In genomic region chr2:113890253-113891235, GRCh38 we compare ENCODE assay signal across 8 cellular contexts. TPM values are rescaled to one million over a fixed set of nuclear protein-coding genes. Genes with fewer than 3 reads are reported as not detected.
A peak's percentile ranks its signal among the peaks of the same experiment; 100 is the strongest.
DNase-seq lines count a peak whose midpoint lies in the region; ATAC-seq and TF ChIP-seq lines count a peak whose summit lies in the region.

No MANE protein-coding gene starts in this region.

- no peaks in the 10 kb centered on the region for H3K36me3 ChIP-seq in endocrine pancreas (ENCODE audit: control insufficient read depth, insufficient read depth, low read length)

- H3K27ac Mint-ChIP-seq in mesothelial cell of epicardium: peak overlapping the region; percentile 100

- TF ChIP-seq CTCF in mesothelial cell of epicardium (IDR thresholded peaks at IDR 0.05; ENCODE audit: unreplicated experiment): no peak

- peak; percentile 30 for ATAC-seq in HG02973 (IDR thresholded peaks at IDR 0.05; ENCODE audit: unreplicated experiment)

- peaks cover 71% of the 10 kb centered on the region for H3K4me1 Mint-ChIP-seq in mesothelial cell of epicardium

- peak; percentile 64 for DNase-seq in NCI-H82 (lab: John Stamatoyannopoulos, UW)
- no peak for DNase-seq in NCI-H82 treated with DMSO at 0.1 percent for 48 hours (lab: John Stamatoyannopoulos, UW; ENCODE audit: unreplicated experiment)
- peak; percentile 64 for DNase-seq in NCI-H69 (lab: John Stamatoyannopoulos, UW)
- peak in 2 of 3 experiments; percentile 41 to 51 for DNase-seq in activated CD8-positive, alpha-beta memory T cell treated with anti-CD3 and anti-CD28 coated beads for 48 hours (ENCODE audit: low read depth in 2 of 3, low spot score in 2 of 3)
- peak; percentile 24 to 59 for DNase-seq in mesothelial cell of epicardium (ENCODE audit: low spot score in 2 of 2, unreplicated experiment in 2 of 2)
- peak; percentile 60 to 68 for DNase-seq in stimulated activated CD8-positive, alpha-beta memory T cell treated with anti-CD3 and anti-CD28 coated beads, Interleukin-2, amount 100 ng/mL, for 1 hour (ENCODE audit: low read depth in 2 of 2)

- peak overlapping the region; percentile 99 for H3K4me3 Mint-ChIP-seq in mesothelial cell of epicardium

- peaks cover 16% of the 10 kb centered on the region for H3K4me1 ChIP-seq in endocrine pancreas (ENCODE audit: control insufficient read depth, insufficient read depth, low read length)

- no peaks in the 10 kb centered on the region for H3K27me3 ChIP-seq in endocrine pancreas (ENCODE audit: control insufficient read depth, insufficient read depth, low read length)

- peaks cover 2% of the 10 kb centered on the region for H3K36me3 Mint-ChIP-seq in mesothelial cell of epicardium

- H3K27me3 Mint-ChIP-seq in mesothelial cell of epicardium (ENCODE audit: low read depth): no peaks in the 10 kb centered on the region

- peak overlapping the region; percentile 86 for H3K9ac ChIP-seq in endocrine pancreas (ENCODE audit: control insufficient read depth, insufficient read depth, low read length)

- H3K9me3 Mint-ChIP-seq in mesothelial cell of epicardium: no peaks in the 10 kb centered on the region

- no peaks in the 10 kb centered on the region for H3K9me3 ChIP-seq in endocrine pancreas (ENCODE audit: control insufficient read depth, low read length)

- H3K4me3 ChIP-seq in endocrine pancreas (ENCODE audit: control insufficient read depth, insufficient read depth, low read length): peak overlapping the region; percentile 93

RNA-seq across cellular contexts. Expression of gene ACTR3, which starts 0.7 kb away (rescaled TPM):
- 150 to 163 TPM (median 151 TPM) in 3 replicates for total RNA-seq in mesothelial cell of epicardium
